In genomic region chr11:47642099-47642855, GRCh38 we compare ENCODE assay signal across 8 cellular contexts. TPM values are rescaled to one million over a fixed set of nuclear protein-coding genes. Genes with fewer than 3 reads are reported as not detected.
A peak's percentile ranks its signal among the peaks of the same experiment; 100 is the strongest.
DNase-seq lines count a peak whose midpoint lies in the region; ATAC-seq and TF ChIP-seq lines count a peak whose summit lies in the region.

MTCH2 (minus strand) TSS chr11:47642559; CDS start chr11:47642465, 94 bp downstream.

- H3K36me3 ChIP-seq in effector memory CD4-positive, alpha-beta T cell (ENCODE audit: control insufficient read depth, insufficient read depth, low read length): peaks cover 10% of the 10 kb centered on the region

- H3K4me1 ChIP-seq in effector memory CD4-positive, alpha-beta T cell (ENCODE audit: control insufficient read depth, insufficient read depth, low read length, poor library complexity, severe bottlenecking): peaks cover 7% of the 10 kb centered on the region

- no peaks in the 10 kb centered on the region for H3K9me3 Mint-ChIP-seq in memory B cell

- DNase-seq in CMK (ENCODE audit: low read depth): peak; percentile 83
- DNase-seq in GM20000 (ENCODE audit: low spot score): peak; percentile 97
- DNase-seq in HT-29 (ENCODE audit: low spot score): peak; percentile 97
- peak; percentile 97 for DNase-seq in NK-92 treated with Interleukin-12 subunit alpha and Interleukin-12 subunit beta, amount 100 ng/mL, for 24 hours (lab: John Stamatoyannopoulos, UW)
- peak; percentile 93 to 94 (median 94) for DNase-seq in effector memory CD4-positive, alpha-beta T cell
- peak; percentile 93 to 97 for DNase-seq in memory B cell (ENCODE audit: low spot score in 2 of 2)
- DNase-seq in stimulated activated CD8-positive, alpha-beta memory T cell treated with anti-CD3 and anti-CD28 coated beads, Interleukin-12 subunit alpha, Interleukin-12 subunit beta, amount 100 ng/mL, for 24 hours (ENCODE audit: extremely low read depth): peak; percentile 93

- TF ChIP-seq CTCF in GM20000 (IDR thresholded peaks at IDR 0.05; ENCODE audit: extremely low read depth, missing control alignments): peak; percentile 7

- peak; percentile 85 for ATAC-seq in memory B cell (ENCODE audit: low read depth)

- peak within 1 kb of the TSS; percentile 80 for H3K27ac ChIP-seq in effector memory CD4-positive, alpha-beta T cell (ENCODE audit: insufficient read depth, low read length, poor library complexity, severe bottlenecking)

- peak within 1 kb of the TSS; percentile 95 for H3K27ac Mint-ChIP-seq in memory B cell

- peak within 1 kb of the TSS; percentile 66 for H3K4me3 ChIP-seq in effector memory CD4-positive, alpha-beta T cell (ENCODE audit: insufficient read depth, low read depth, low read length, poor library complexity, severe bottlenecking)

- no peaks in the 10 kb centered on the region for H3K27me3 ChIP-seq in effector memory CD4-positive, alpha-beta T cell (replicated peaks; ENCODE audit: control insufficient read depth, insufficient read depth, low read length, poor library complexity, severe bottlenecking)

- peaks cover 7% of the 10 kb centered on the region for H3K36me3 Mint-ChIP-seq in memory B cell

- no peaks in the 10 kb centered on the region for H3K9me3 ChIP-seq in effector memory CD4-positive, alpha-beta T cell (ENCODE audit: control insufficient read depth, low read length)

- POLR2A ChIA-PET in activated CD8-positive, alpha-beta memory T cell treated with anti-CD3 and anti-CD28 coated beads for 36 hours (lab: Charles Lee): no interaction called here

- peaks cover 7% of the 10 kb centered on the region for H3K4me1 Mint-ChIP-seq in memory B cell

- no peaks in the 10 kb centered on the region for H3K27me3 Mint-ChIP-seq in memory B cell

- peak within 1 kb of the TSS; percentile 99 for H3K4me3 Mint-ChIP-seq in memory B cell

- CTCF ChIA-PET in activated CD8-positive, alpha-beta memory T cell treated with anti-CD3 and anti-CD28 coated beads for 36 hours (lab: Charles Lee): no interaction called here

RNA-seq across cellular contexts. Expression of gene MTCH2, which starts in this region (rescaled TPM):
- total RNA-seq in HT-29 (2014; rRNA removed; shearing (Covaris generic)): 103 and 109 TPM in 2 replicates
- 100 to 1,000 TPM; 142 to 147 TPM for total RNA-seq in activated CD8-positive, alpha-beta memory T cell treated with anti-CD3 and anti-CD28 coated beads for 36 hours

Comparison
In these comparisons a context has a peak if more than half of its experiments do, and no peak if none do; other contexts are left out.
1. Peak in every context shown above with its lines: DNase-seq, ATAC-seq, H3K4me3 ChIP-seq and H3K27ac ChIP-seq.